10 cellular contexts compared by ENCODE assay signal in the genomic region with DNA sequence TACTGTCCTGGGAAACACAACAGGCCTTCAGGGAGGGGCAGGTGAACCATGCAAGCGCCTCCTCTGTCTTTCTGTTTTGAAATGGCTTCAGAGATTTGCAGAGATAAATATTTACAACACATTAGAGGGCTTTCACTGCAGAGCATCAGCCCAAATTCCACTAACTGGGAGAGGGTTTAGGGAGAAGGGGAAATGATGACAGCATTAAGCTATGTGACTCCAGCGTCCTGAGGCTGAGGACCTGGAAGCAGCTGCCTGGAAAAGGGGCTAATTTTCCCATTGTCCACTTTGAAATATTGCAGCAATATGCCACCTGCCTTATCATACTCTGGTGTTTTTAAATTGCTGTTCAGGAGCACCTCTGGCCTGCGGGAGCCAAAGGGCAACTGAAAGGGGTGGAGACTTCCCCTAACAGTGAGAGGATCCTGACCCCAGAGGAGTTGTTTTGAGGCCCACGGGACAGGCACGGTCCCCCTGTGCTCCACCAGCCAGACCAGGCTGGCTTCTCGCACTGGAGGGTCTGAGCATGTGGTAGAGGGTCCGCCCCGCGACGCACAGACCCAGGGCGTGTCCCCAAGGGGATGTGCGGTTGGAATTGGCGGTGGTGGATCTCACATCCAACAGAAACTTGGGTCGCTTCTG.
DNase-seq lines count a peak whose midpoint lies in the region; ATAC-seq lines count a peak whose summit lies in the region.
"Had no signal": no experiment of that assay in that cellular context is flagged by ENCODE, and none has a peak within 500 bp of the region (broad histone marks: within the 10 kb centered on the region; RNA-seq: fewer than 3 reads in every experiment).

No MANE protein-coding gene starts in this region.

- H2AK5ac ChIP-seq in mesenchymal stem cell (ENCODE audit: low read length, severe bottlenecking) = no peak overlapping the region

- ATAC-seq in esophagus mucosa = no peak
- no peak for ATAC-seq in HG02938 (IDR thresholded peaks at IDR 0.05; ENCODE audit: unreplicated experiment)
- ATAC-seq in HG03159 (IDR thresholded peaks at IDR 0.05; ENCODE audit: unreplicated experiment) = no peak

- peak overlapping the region in 1 of 2 experiments; percentile 96 for H3K14ac ChIP-seq in mesenchymal stem cell (ENCODE audit: low read length in 2 of 2)

- no peak overlapping the region for H3K27ac ChIP-seq in mesenchymal stem cell (ENCODE audit: low read length, poor library complexity, severe bottlenecking)
- H3K27ac ChIP-seq: C4-2B, VCaP had no signal

- H3K27me3 ChIP-seq in mesenchymal stem cell (ENCODE audit: control insufficient read depth in 1 of 2, insufficient read depth in 1 of 2, low read length in 2 of 2) = no peaks in the 10 kb centered on the region

- peak overlapping the region; percentile 93 to 94 for H3K18ac ChIP-seq in mesenchymal stem cell (ENCODE audit: low read depth in 1 of 2, low read length in 2 of 2)

- DNase-seq in 8988T (peak; percentile 70), HuH-7.5 (ENCODE audit: low spot score) (peak; percentile 62), dermis blood vessel endothelial cell (peak; percentile 97), mesenchymal stem cell (peak; percentile 86), hippocampal formation (lab: John Stamatoyannopoulos, UW) (no peak)

- peaks cover 0 to 5% of the 10 kb centered on the region in 2 experiments for H3K36me3 ChIP-seq in mesenchymal stem cell (ENCODE audit: control insufficient read depth in 1 of 2, insufficient read depth in 2 of 2, low read depth in 1 of 2, low read length in 2 of 2)

- H3K23ac ChIP-seq in mesenchymal stem cell (ENCODE audit: low read length in 2 of 2) = no peak overlapping the region

- 48% methylated on average over 14 of the region's 14 CpGs for WGBS in mesenchymal stem cell

- H2BK12ac ChIP-seq in mesenchymal stem cell (ENCODE audit: low read length in 2 of 2) = peak overlapping the region; percentile 80 to 100

- H4K8ac ChIP-seq in mesenchymal stem cell (ENCODE audit: low read length) = peak overlapping the region; percentile 94

- no peaks in the 10 kb centered on the region for H3K9me3 ChIP-seq in mesenchymal stem cell (ENCODE audit: control insufficient read depth, low read length)

- peak overlapping the region; percentile 99 for H4K91ac ChIP-seq in mesenchymal stem cell (ENCODE audit: low read length)

- H3K9ac ChIP-seq in mesenchymal stem cell (ENCODE audit: low read length) = peak overlapping the region; percentile 64

- peak overlapping the region; percentile 91 to 94 for H3K4ac ChIP-seq in mesenchymal stem cell (ENCODE audit: low read depth in 1 of 2, low read length in 2 of 2)

- no peak overlapping the region for H2AFZ ChIP-seq in mesenchymal stem cell (ENCODE audit: low read depth, low read length)

- H3K4me3 ChIP-seq in mesenchymal stem cell (ENCODE audit: insufficient read depth in 1 of 2, low read depth in 1 of 2, low read length in 2 of 2) = peak overlapping the region in 1 of 2 experiments; percentile 29

- peak overlapping the region; percentile 99 for H2BK15ac ChIP-seq in mesenchymal stem cell (ENCODE audit: low read depth, poor library complexity, severe bottlenecking)

- H3K4me2 ChIP-seq in mesenchymal stem cell (ENCODE audit: low read length, poor library complexity, severe bottlenecking) = no peak overlapping the region

- H3K4me1 ChIP-seq in mesenchymal stem cell (ENCODE audit: control insufficient read depth, insufficient read depth, low read depth, low read length) = peaks cover 8% of the 10 kb centered on the region

- peaks cover 13% of the 10 kb centered on the region for H3K79me1 ChIP-seq in mesenchymal stem cell (replicated peaks; ENCODE audit: low read length, poor library complexity, severe bottlenecking)

- H2BK120ac ChIP-seq in mesenchymal stem cell (ENCODE audit: low read depth, low read length) = peak overlapping the region; percentile 90

- H2BK5ac ChIP-seq in mesenchymal stem cell (ENCODE audit: low read depth, low read length, poor library complexity, severe bottlenecking) = no peak overlapping the region

Comparison
In these comparisons a context has a peak if more than half of its experiments do, and no peak if none do; other contexts are left out.
1. DNase-seq: peak in 8988T (single experiment), HuH-7.5 (single experiment), dermis blood vessel endothelial cell (single experiment) and mesenchymal stem cell (single experiment); none in hippocampal formation (0 of 2).